1 cellular context compared by ENCODE assay signal in genomic region chr18:3655637-3656050, GRCh38.
TF ChIP-seq lines count a peak whose summit lies in the region.

No MANE protein-coding gene starts in this region.

TF ChIP-seq in K562, 482 proteins besides CTCF, POLR2A, EP300 and RAD21 (continued from another document and continues in another):
- TF ChIP-seq C11orf30 (IDR thresholded peaks at IDR 0.05; ENCODE audit: low read depth) (no peak), MCM2 (IDR thresholded peaks at IDR 0.05; ENCODE audit: low read depth) (no peak), ETS1 (conservative IDR thresholded peaks at IDR 0.05; ENCODE audit: control insufficient read depth, low read depth, low read length) (no peak), CREB3L1 (IDR thresholded peaks at IDR 0.05; ENCODE audit: borderline replicate concordance, low read depth) (no peak), HMG20A (CRISPR knock-in tag; conservative IDR thresholded peaks at IDR 0.05) (no peak), VEZF1 (CRISPR knock-in tag; IDR thresholded peaks at IDR 0.05) (no peak), PPARD (CRISPR knock-in tag; IDR thresholded peaks at IDR 0.05) (no peak), ZNF253 (CRISPR knock-in tag; conservative IDR thresholded peaks at IDR 0.05) (no peak), ERF (CRISPR knock-in tag; IDR thresholded peaks at IDR 0.05) (peak; percentile 12), ZC3H8 (IDR thresholded peaks at IDR 0.05) (no peak), GTF3C2 (IDR thresholded peaks at IDR 0.05; ENCODE audit: borderline replicate concordance, extremely low read depth, insufficient read length) (no peak), TEAD1 (CRISPR knock-in tag; IDR thresholded peaks at IDR 0.05) (peak in 1 of 2 experiments; percentile 50; a peak in 1 of 4 replicates), HLTF (IDR thresholded peaks at IDR 0.05) (no peak), ZNF696 (CRISPR knock-in tag; conservative IDR thresholded peaks at IDR 0.05) (no peak), SNAPC5 (CRISPR knock-in tag; IDR thresholded peaks at IDR 0.05) (no peak), ETV6 (IDR thresholded peaks at IDR 0.05; ENCODE audit: borderline replicate concordance in 1 of 2, low read depth in 2 of 2, low read length in 1 of 2) (no peak), ETV6 (CRISPR knock-in tag; IDR thresholded peaks at IDR 0.05; ENCODE audit: borderline replicate concordance) (no peak), NR1H2 (CRISPR knock-in tag; IDR thresholded peaks at IDR 0.05) (no peak), ZNF354B (CRISPR knock-in tag; IDR thresholded peaks at IDR 0.05) (peak; percentile 40; the same call in 1 of the 2 replicates), CGGBP1 (CRISPR knock-in tag; IDR thresholded peaks at IDR 0.05) (no peak), ZNF584 (CRISPR knock-in tag; IDR thresholded peaks at IDR 0.05; ENCODE audit: low read depth) (no peak), RUNX1 (IDR thresholded peaks at IDR 0.05; ENCODE audit: low read depth) (no peak), ZNF395 (CRISPR knock-in tag; IDR thresholded peaks at IDR 0.05) (no peak), PKNOX1 (IDR thresholded peaks at IDR 0.05) (no peak), FOXP1 (CRISPR knock-in tag; IDR thresholded peaks at IDR 0.05) (no peak), ZC3H4 (CRISPR knock-in tag; IDR thresholded peaks at IDR 0.05; ENCODE audit: borderline replicate concordance) (no peak), RBM22 (IDR thresholded peaks at IDR 0.05; ENCODE audit: low read depth, low read length, poor library complexity, severe bottlenecking) (no peak), CCAR2 (IDR thresholded peaks at IDR 0.05; ENCODE audit: low read depth, low read length) (no peak), ZBTB43 (CRISPR knock-in tag; IDR thresholded peaks at IDR 0.05) (no peak), CC2D1A (IDR thresholded peaks at IDR 0.05) (no peak), ELK3 (CRISPR knock-in tag; IDR thresholded peaks at IDR 0.05) (no peak), KDM4B (IDR thresholded peaks at IDR 0.05; ENCODE audit: borderline replicate concordance in 2 of 2, low read depth in 1 of 2) (no peak), NFIX (CRISPR knock-in tag; IDR thresholded peaks at IDR 0.05; ENCODE audit: low read depth) (no peak), MEF2D (tag; conservative IDR thresholded peaks at IDR 0.05; ENCODE audit: low read depth) (peak; percentile 75), TSHZ1 (CRISPR knock-in tag; IDR thresholded peaks at IDR 0.05) (no peak), NR4A1 (CRISPR knock-in tag; IDR thresholded peaks at IDR 0.05) (peak; percentile 80; the same call in 1 of the 2 replicates), NR4A1 (tag; IDR thresholded peaks at IDR 0.05) (peak; percentile 92), DMBX1 (CRISPR knock-in tag; IDR thresholded peaks at IDR 0.05; ENCODE audit: borderline replicate concordance) (peak; percentile 95), SIX5 (IDR thresholded peaks at IDR 0.05; ENCODE audit: borderline replicate concordance in 1 of 2, insufficient read depth in 1 of 2, low read depth in 1 of 2, low read length in 2 of 2) (no peak), MED1 (CRISPR knock-in tag; IDR thresholded peaks at IDR 0.05; ENCODE audit: borderline replicate concordance) (no peak), HSF4 (CRISPR knock-in tag; IDR thresholded peaks at IDR 0.05; ENCODE audit: borderline replicate concordance) (peak; percentile 84; the same call in 1 of the 2 replicates), TGIF2 (CRISPR knock-in tag; IDR thresholded peaks at IDR 0.05) (no peak), CTCFL (IDR thresholded peaks at IDR 0.05; ENCODE audit: borderline replicate concordance, insufficient read depth, low read depth, low read length, poor library complexity, severe bottlenecking) (no peak), ZNF263 (CRISPR knock-in tag; IDR thresholded peaks at IDR 0.05; ENCODE audit: borderline replicate concordance) (no peak), TAF15 (IDR thresholded peaks at IDR 0.05; ENCODE audit: low read depth, low read length) (no peak)
